ENCODE assay signal across 8 cellular contexts in genomic region chr5:111070272-111071134, GRCh38. TPM values are rescaled to one million over a fixed set of nuclear protein-coding genes. Genes with fewer than 3 reads are reported as not detected.
A peak's percentile ranks its signal among the peaks of the same experiment; 100 is the strongest.
DNase-seq lines count a peak whose midpoint lies in the region; ATAC-seq lines count a peak whose summit lies in the region.

No MANE protein-coding gene starts in this region.

- H3K9me3 Mint-ChIP-seq in T-helper 1 cell treated with Interleukin-12 subunit alpha and Interleukin-12 subunit beta and Interleukin-4 antibody, amounts not matched to agents 30 μg/mL and 1 μg/mL, for 36 hours: no peaks in the 10 kb centered on the region
- no peaks in the 10 kb centered on the region for H3K9me3 Mint-ChIP-seq in activated naive CD4-positive, alpha-beta T cell treated with anti-CD3 and anti-CD28 coated beads, Interleukin-2, amount 50 U/mL, for 72 hours

- peak overlapping the region; percentile 48 for H3K4me3 Mint-ChIP-seq in T-helper 1 cell treated with Interleukin-12 subunit alpha and Interleukin-12 subunit beta and Interleukin-4 antibody, amounts not matched to agents 30 μg/mL and 1 μg/mL, for 36 hours

- DNase-seq in T-helper 1 cell: no peak
- DNase-seq in activated naive CD4-positive, alpha-beta T cell treated with anti-CD3 and anti-CD28 coated beads, Interleukin-2, amount 50 U/mL, for 72 hours (ENCODE audit: low spot score in 2 of 2): peak in 1 of 2 donors; percentile 43
- peak; percentile 58 for DNase-seq in iPS-NIHi11 (ENCODE audit: low spot score)
- peak; percentile 63 for DNase-seq in stimulated activated CD8-positive, alpha-beta memory T cell treated with anti-CD3 and anti-CD28 coated beads, Interleukin-4, amount 100 ng/mL, for 48 hours
- DNase-seq in mucosa of gallbladder (ENCODE audit: low spot score): no peak

- H3K4me1 Mint-ChIP-seq in T-helper 1 cell treated with Interleukin-12 subunit alpha and Interleukin-12 subunit beta and Interleukin-4 antibody, amounts not matched to agents 30 μg/mL and 1 μg/mL, for 36 hours (ENCODE audit: low read depth): peaks cover 14% of the 10 kb centered on the region

- no peaks in the 10 kb centered on the region for H3K36me3 Mint-ChIP-seq in T-helper 1 cell treated with Interleukin-12 subunit alpha and Interleukin-12 subunit beta and Interleukin-4 antibody, amounts not matched to agents 30 μg/mL and 1 μg/mL, for 36 hours (ENCODE audit: low read depth)
- peaks cover 7% of the 10 kb centered on the region in 2 donors for H3K36me3 Mint-ChIP-seq in activated naive CD4-positive, alpha-beta T cell treated with anti-CD3 and anti-CD28 coated beads, Interleukin-2, amount 50 U/mL, for 72 hours

- peaks cover 87% of the 10 kb centered on the region for H3K27me3 Mint-ChIP-seq in T-helper 1 cell treated with Interleukin-12 subunit alpha and Interleukin-12 subunit beta and Interleukin-4 antibody, amounts not matched to agents 30 μg/mL and 1 μg/mL, for 36 hours (ENCODE audit: low read depth)

- H3K27ac Mint-ChIP-seq in T-helper 1 cell treated with Interleukin-12 subunit alpha and Interleukin-12 subunit beta and Interleukin-4 antibody, amounts not matched to agents 30 μg/mL and 1 μg/mL, for 36 hours: no peak overlapping the region
- H3K27ac Mint-ChIP-seq in activated naive CD4-positive, alpha-beta T cell treated with anti-CD3 and anti-CD28 coated beads, Interleukin-2, amount 50 U/mL, for 72 hours: no peak overlapping the region

- ATAC-seq in activated naive CD4-positive, alpha-beta T cell treated with anti-CD3 and anti-CD28 coated beads, Interleukin-2, amount 50 U/mL, for 72 hours: peak; percentile 50 to 63
- ATAC-seq in GM19452 (IDR thresholded peaks at IDR 0.05; ENCODE audit: unreplicated experiment): no peak
- ATAC-seq in GM21825 (IDR thresholded peaks at IDR 0.05; ENCODE audit: unreplicated experiment): no peak

RNA-seq across cellular contexts. Expression of gene TSLP, which starts 1.0 kb away (rescaled TPM):
- total RNA-seq in activated naive CD4-positive, alpha-beta T cell treated with anti-CD3 and anti-CD28 coated beads, Interleukin-2, amount 50 U/mL, for 72 hours: under 1 TPM; 0.60 to 0.71 TPM
- total RNA-seq in mucosa of gallbladder: 4.1 TPM

RNA-seq across cellular contexts. Expression of gene WDR36, which starts 21.6 kb away (rescaled TPM):
- 10 to 100 TPM; 49.6 to 55.3 TPM for total RNA-seq in activated naive CD4-positive, alpha-beta T cell treated with anti-CD3 and anti-CD28 coated beads, Interleukin-2, amount 50 U/mL, for 72 hours
- 19.5 TPM for total RNA-seq in mucosa of gallbladder

Comparison
In these comparisons a context has a peak if more than half of its experiments do, and no peak if none do; other contexts are left out.
1. DNase-seq: peak in iPS-NIHi11 (single experiment) and stimulated activated CD8-positive, alpha-beta memory T cell treated with anti-CD3 and anti-CD28 coated beads, Interleukin-4, amount 100 ng/mL, for 48 hours (single experiment); none in T-helper 1 cell (0 of 5) and mucosa of gallbladder (single experiment).
2. ATAC-seq: peak in activated naive CD4-positive, alpha-beta T cell treated with anti-CD3 and anti-CD28 coated beads, Interleukin-2, amount 50 U/mL, for 72 hours (2 of 2); none in GM19452 (single experiment) and GM21825 (single experiment).